In genomic region chr11:69375316-69376154, GRCh38 we compare ENCODE assay signal across 20 cellular contexts.
DNase-seq lines count a peak whose midpoint lies in the region; ATAC-seq and TF ChIP-seq lines count a peak whose summit lies in the region.
"Had no signal": no experiment of that assay in that cellular context is flagged by ENCODE, and none has a peak within 500 bp of the region (broad histone marks: within the 10 kb centered on the region; RNA-seq: fewer than 3 reads in every experiment).

No MANE protein-coding gene starts in this region.

- peak in 2 of 6 experiments; percentile 11 to 30 for TF ChIP-seq CTCF in Peyer's patch (IDR thresholded peaks at IDR 0.05)
- TF ChIP-seq CTCF in left lung (IDR thresholded peaks at IDR 0.05): no peak
- TF ChIP-seq CTCF in sigmoid colon (IDR thresholded peaks at IDR 0.05): no peak

- peak; percentile 11 for DNase-seq in activated T-cell treated with anti-CD3 and anti-CD28 coated beads, Interleukin-2, amount 50 U/mL, for 1 hour
- DNase-seq in activated T-cell treated with anti-CD3 and anti-CD28 coated beads for 4 hours: no peak
- peak in 2 of 3 donors; percentile 60 to 62 for DNase-seq in Peyer's patch
- DNase-seq in left lung: peak; percentile 26 to 72
- DNase-seq in sigmoid colon: peak; percentile 49
- no peak for DNase-seq in DMS79 treated with DMSO at 0.1 percent for 48 hours (lab: John Stamatoyannopoulos, UW)
- DNase-seq in SKM-1 treated with dmso at 0.1 percent for 144 hours (lab: John Stamatoyannopoulos, UW; ENCODE audit: unreplicated experiment): no peak
- DNase-seq: activated CD4-positive, alpha-beta T cell treated with anti-CD3 and anti-CD28 coated beads for 4 hours; amniotic stem cell; CD8-positive, alpha-beta T cell; kidney glomerular epithelial cell; NCI-H1436; NCI-H226; NK-92 treated with Interleukin-12 subunit alpha and Interleukin-12 subunit beta, amount 100 ng/mL, for 24 hours; SIG-M5 had no signal

- H3K4me3 ChIP-seq in Peyer's patch (no peak overlapping the region), left lung (no peak overlapping the region), sigmoid colon (no peak overlapping the region)
- H3K4me3 ChIP-seq: A549, hepatocyte, prostate gland, vagina had no signal

- no peak for TF ChIP-seq EP300 in sigmoid colon (IDR thresholded peaks at IDR 0.05)

- H3K36me3 ChIP-seq in Peyer's patch (no peaks in the 10 kb centered on the region), left lung (no peaks in the 10 kb centered on the region), sigmoid colon (no peaks in the 10 kb centered on the region)
- H3K36me3 ChIP-seq: prostate gland, vagina had no signal

- ATAC-seq in left lung: no peak
- ATAC-seq in HG03442 (IDR thresholded peaks at IDR 0.05; ENCODE audit: unreplicated experiment): no peak
- ATAC-seq: CD8-positive, alpha-beta T cell had no signal

- no peaks in the 10 kb centered on the region for H3K9me3 ChIP-seq in Peyer's patch
- no peaks in the 10 kb centered on the region for H3K9me3 ChIP-seq in left lung
- no peaks in the 10 kb centered on the region for H3K9me3 ChIP-seq in sigmoid colon
- H3K9me3 ChIP-seq: A549, prostate gland, vagina had no signal

- 53 to 84% methylated on average over 22 of the region's 22 CpGs for WGBS in sigmoid colon, 2 donors

- TF ChIP-seq POLR2A in Peyer's patch (IDR thresholded peaks at IDR 0.05): no peak
- no peak for TF ChIP-seq POLR2A in sigmoid colon (IDR thresholded peaks at IDR 0.05)

- H3K27me3 ChIP-seq in Peyer's patch: no peaks in the 10 kb centered on the region
- H3K27me3 ChIP-seq in left lung: no peaks in the 10 kb centered on the region
- H3K27me3 ChIP-seq in sigmoid colon: peaks cover 0 to 7% (median 0%) of the 10 kb centered on the region in 3 donors
- H3K27me3 ChIP-seq: hepatocyte, vagina had no signal

- H3K4me1 ChIP-seq in Peyer's patch (peaks cover 0 to 27% (median 0%) of the 10 kb centered on the region in 4 donors), left lung (peaks cover 0 to 5% of the 10 kb centered on the region in 2 donors), sigmoid colon (no peaks in the 10 kb centered on the region)
- H3K4me1 ChIP-seq: prostate gland had no signal

- no peak overlapping the region for H3K27ac ChIP-seq in Peyer's patch
- H3K27ac ChIP-seq in left lung: no peak overlapping the region
- H3K27ac ChIP-seq in sigmoid colon: no peak overlapping the region
- H3K27ac ChIP-seq: hepatocyte, prostate gland, vagina had no signal

- intact Hi-C loops in left lung (cut with DNase I) (no loop called here), sigmoid colon (cut with DNase I) (no loop called here)

Comparison
In these comparisons a context has a peak if more than half of its experiments do, and no peak if none do; other contexts are left out.
1. DNase-seq: peak in activated T-cell treated with anti-CD3 and anti-CD28 coated beads, Interleukin-2, amount 50 U/mL, for 1 hour (single experiment), Peyer's patch (2 of 3), left lung (2 of 2) and sigmoid colon (single experiment); none in activated T-cell treated with anti-CD3 and anti-CD28 coated beads for 4 hours (single experiment), DMS79 treated with DMSO at 0.1 percent for 48 hours (single experiment) and SKM-1 treated with dmso at 0.1 percent for 144 hours (single experiment).